Comparison of ENCODE assay signal across 17 cellular contexts in genomic region chr1:214325401-214325800, GRCh38. TPM values are rescaled to one million over a fixed set of nuclear protein-coding genes. Genes with fewer than 3 reads are reported as not detected.
DNase-seq lines count a peak whose midpoint lies in the region; ATAC-seq and TF ChIP-seq lines count a peak whose summit lies in the region.
"Had no signal": no experiment of that assay in that cellular context is flagged by ENCODE, and none has a peak within 500 bp of the region (broad histone marks: within the 10 kb centered on the region; RNA-seq: fewer than 3 reads in every experiment).

No MANE protein-coding gene starts in this region.

- no peak overlapping the region for H4K12ac ChIP-seq in trophoblast cell (ENCODE audit: low read depth, low read length)

- H3K4me3 Mint-ChIP-seq in WTC11 = no peak overlapping the region
- H3K4me3 Mint-ChIP-seq: CD4-positive, alpha-beta memory T cell had no signal

- no peaks in the 10 kb centered on the region for H3K79me2 ChIP-seq in trophoblast cell (ENCODE audit: control insufficient read depth, insufficient read depth, low read length, poor library complexity)

- H3K36me3 ChIP-seq in trophoblast cell (ENCODE audit: control insufficient read depth in 1 of 2, insufficient read depth in 2 of 2, low read length in 2 of 2) = peaks cover 8 to 16% of the 10 kb centered on the region in 2 experiments

- H4K8ac ChIP-seq in trophoblast cell (ENCODE audit: low read depth, low read length) = no peak overlapping the region

- TF ChIP-seq CTCF in WTC11 (IDR thresholded peaks at IDR 0.05) = no peak

- H2AFZ ChIP-seq in trophoblast cell (ENCODE audit: insufficient read depth, low read length, poor library complexity) = no peak overlapping the region
- H2AFZ ChIP-seq: GM23248 had no signal

- H3K27ac Mint-ChIP-seq in WTC11 = 0 out of 2 replicates have a peak overlapping the region, but pooled peaks have one; percentile 67

- no peaks in the 10 kb centered on the region for H3K9me3 ChIP-seq in trophoblast cell (ENCODE audit: insufficient read depth, low read depth, low read length)

- H3K4me1 ChIP-seq in trophoblast cell (ENCODE audit: control insufficient read depth in 1 of 2, insufficient read depth in 2 of 2, low read length in 2 of 2) = peaks cover 15 to 26% of the 10 kb centered on the region in 2 experiments

- no peak overlapping the region for H2BK120ac ChIP-seq in trophoblast cell (ENCODE audit: insufficient read depth, low read length, poor library complexity)

- no peak overlapping the region for H3K4me3 ChIP-seq in trophoblast cell (ENCODE audit: low read depth, low read length)
- H3K4me3 ChIP-seq: GM23248 had no signal

- no peaks in the 10 kb centered on the region for H3K36me3 Mint-ChIP-seq in WTC11

- H3K18ac ChIP-seq in trophoblast cell (ENCODE audit: low read length) = peak overlapping the region; percentile 47

- H2AK5ac ChIP-seq in trophoblast cell (ENCODE audit: low read length) = no peak overlapping the region

- no peak overlapping the region for H3K4ac ChIP-seq in trophoblast cell (ENCODE audit: low read depth, low read length)

- H3K4me2 ChIP-seq in trophoblast cell (ENCODE audit: low read length) = no peak overlapping the region

- H3K79me1 ChIP-seq in trophoblast cell (ENCODE audit: low read length) = peaks cover 13% of the 10 kb centered on the region

- H4K91ac ChIP-seq in trophoblast cell (ENCODE audit: low read depth, low read length) = no peak overlapping the region

- intact Hi-C loops in head of caudate nucleus (cut with DNase I) = loop anchor here (5.0 kb wide), 1 partner anchor 113 kb away; no protein-coding TSS in a partner anchor

- no peaks in the 10 kb centered on the region for H3K27me3 ChIP-seq in trophoblast cell (ENCODE audit: insufficient read depth, low read length)

- no peaks in the 10 kb centered on the region for H3K27me3 Mint-ChIP-seq in WTC11 (ENCODE audit: low read depth)
- H3K27me3 Mint-ChIP-seq: CD4-positive, alpha-beta memory T cell had no signal

- H3K23ac ChIP-seq in trophoblast cell (ENCODE audit: low read length) = no peak overlapping the region

- H3K14ac ChIP-seq in trophoblast cell (ENCODE audit: low read length) = no peak overlapping the region

- no peak overlapping the region for H3K9ac ChIP-seq in trophoblast cell (ENCODE audit: low read length)
- H3K9ac ChIP-seq: GM23248 had no signal

- H3K9me3 Mint-ChIP-seq in WTC11 = no peaks in the 10 kb centered on the region
- H3K9me3 Mint-ChIP-seq: CD4-positive, alpha-beta memory T cell had no signal

- H2BK12ac ChIP-seq in trophoblast cell (ENCODE audit: low read length) = peak overlapping the region; percentile 8

- ATAC-seq in WTC11 = no peak
- ATAC-seq: HCT116 had no signal

- POLR2A ChIA-PET in WTC11 (lab: Charles Lee) = interaction anchor here (0.6 kb wide), 2 partner anchors 31 to 271 kb away, joined by 3 read pairs; no protein-coding TSS in a partner anchor

- H3K27ac ChIP-seq in trophoblast cell (ENCODE audit: low read depth, low read length) = no peak overlapping the region
- H3K27ac ChIP-seq: GM23248 had no signal

- CTCF ChIA-PET in WTC11 (lab: Charles Lee) = interaction anchor here (2.4 to 11.2 kb wide), 4 partner anchors 6 to 110 kb away, joined by 19 to 382 read pairs (median 228); no protein-coding TSS in a partner anchor

- no CpG with 5 or more reads among the region's 5 CpGs for WGBS in trophoblast cell (ENCODE audit: extremely low coverage, insufficient coverage, insufficient read length)

- DNase-seq in WTC11 (ENCODE audit: low spot score) = no peak
- peak; percentile 62 for DNase-seq in amniotic epithelial cell (ENCODE audit: low read depth)
- peak; percentile 37 for DNase-seq in islet precursor cell
- DNase-seq in trophoblast cell = no peak
- DNase-seq in iPS-NIHi11 (ENCODE audit: low spot score) = no peak
- no peak for DNase-seq in head of caudate nucleus
- DNase-seq in activated CD4-positive, alpha-beta T cell treated with anti-CD3 and anti-CD28 coated beads, Interleukin-2, amount 50 U/mL, for 48 hours = no peak
- DNase-seq: C1 segment of cervical spinal cord; Calu3; CD4-positive, alpha-beta memory T cell; COR-L47; DMS53; DMS79 treated with DMSO at 0.1 percent for 48 hours; GF-D8; GM23248; H7 had no signal

- no peak overlapping the region for H2BK5ac ChIP-seq in trophoblast cell (ENCODE audit: low read depth, low read length, poor library complexity)

- H3K4me1 Mint-ChIP-seq in WTC11 = peaks cover 17% of the 10 kb centered on the region

TF ChIP-seq in WTC11, 78 proteins besides CTCF, POLR2A, EP300 and RAD21 (continues in another document):
- TF ChIP-seq NFYB (CRISPR knock-in tag; conservative IDR thresholded peaks at IDR 0.05; ENCODE audit: low read depth) (no peak), ATF1 (CRISPR knock-in tag; IDR thresholded peaks at IDR 0.05) (no peak), EMX1 (CRISPR knock-in tag; IDR thresholded peaks at IDR 0.05) (no peak), CREB1 (CRISPR knock-in tag; IDR thresholded peaks at IDR 0.05) (no peak), JAZF1 (CRISPR knock-in tag; IDR thresholded peaks at IDR 0.05) (no peak)
- TF ChIP-seq, protein P1, sequence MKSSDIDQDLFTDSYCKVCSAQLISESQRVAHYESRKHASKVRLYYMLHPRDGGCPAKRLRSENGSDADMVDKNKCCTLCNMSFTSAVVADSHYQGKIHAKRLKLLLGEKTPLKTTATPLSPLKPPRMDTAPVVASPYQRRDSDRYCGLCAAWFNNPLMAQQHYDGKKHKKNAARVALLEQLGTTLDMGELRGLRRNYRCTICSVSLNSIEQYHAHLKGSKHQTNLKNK (CRISPR knock-in tag; IDR thresholded peaks at IDR 0.05) = no peak
- TF ChIP-seq, protein P2, sequence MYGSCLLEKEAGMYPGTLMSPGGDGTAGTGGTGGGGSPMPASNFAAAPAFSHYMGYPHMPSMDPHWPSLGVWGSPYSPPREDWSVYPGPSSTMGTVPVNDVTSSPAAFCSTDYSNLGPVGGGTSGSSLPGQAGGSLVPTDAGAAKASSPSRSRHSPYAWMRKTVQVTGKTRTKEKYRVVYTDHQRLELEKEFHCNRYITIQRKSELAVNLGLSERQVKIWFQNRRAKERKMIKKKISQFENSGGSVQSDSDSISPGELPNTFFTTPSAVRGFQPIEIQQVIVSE (CRISPR knock-in tag; IDR thresholded peaks at IDR 0.05; ENCODE audit: borderline replicate concordance) = no peak
- TF ChIP-seq, protein P3, sequence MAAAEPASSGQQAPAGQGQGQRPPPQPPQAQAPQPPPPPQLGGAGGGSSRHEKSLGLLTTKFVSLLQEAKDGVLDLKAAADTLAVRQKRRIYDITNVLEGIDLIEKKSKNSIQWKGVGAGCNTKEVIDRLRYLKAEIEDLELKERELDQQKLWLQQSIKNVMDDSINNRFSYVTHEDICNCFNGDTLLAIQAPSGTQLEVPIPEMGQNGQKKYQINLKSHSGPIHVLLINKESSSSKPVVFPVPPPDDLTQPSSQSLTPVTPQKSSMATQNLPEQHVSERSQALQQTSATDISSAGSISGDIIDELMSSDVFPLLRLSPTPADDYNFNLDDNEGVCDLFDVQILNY (CRISPR knock-in tag; IDR thresholded peaks at IDR 0.05) = no peak
- TF ChIP-seq, protein P4, sequence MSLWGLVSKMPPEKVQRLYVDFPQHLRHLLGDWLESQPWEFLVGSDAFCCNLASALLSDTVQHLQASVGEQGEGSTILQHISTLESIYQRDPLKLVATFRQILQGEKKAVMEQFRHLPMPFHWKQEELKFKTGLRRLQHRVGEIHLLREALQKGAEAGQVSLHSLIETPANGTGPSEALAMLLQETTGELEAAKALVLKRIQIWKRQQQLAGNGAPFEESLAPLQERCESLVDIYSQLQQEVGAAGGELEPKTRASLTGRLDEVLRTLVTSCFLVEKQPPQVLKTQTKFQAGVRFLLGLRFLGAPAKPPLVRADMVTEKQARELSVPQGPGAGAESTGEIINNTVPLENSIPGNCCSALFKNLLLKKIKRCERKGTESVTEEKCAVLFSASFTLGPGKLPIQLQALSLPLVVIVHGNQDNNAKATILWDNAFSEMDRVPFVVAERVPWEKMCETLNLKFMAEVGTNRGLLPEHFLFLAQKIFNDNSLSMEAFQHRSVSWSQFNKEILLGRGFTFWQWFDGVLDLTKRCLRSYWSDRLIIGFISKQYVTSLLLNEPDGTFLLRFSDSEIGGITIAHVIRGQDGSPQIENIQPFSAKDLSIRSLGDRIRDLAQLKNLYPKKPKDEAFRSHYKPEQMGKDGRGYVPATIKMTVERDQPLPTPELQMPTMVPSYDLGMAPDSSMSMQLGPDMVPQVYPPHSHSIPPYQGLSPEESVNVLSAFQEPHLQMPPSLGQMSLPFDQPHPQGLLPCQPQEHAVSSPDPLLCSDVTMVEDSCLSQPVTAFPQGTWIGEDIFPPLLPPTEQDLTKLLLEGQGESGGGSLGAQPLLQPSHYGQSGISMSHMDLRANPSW (CRISPR knock-in tag; conservative IDR thresholded peaks at IDR 0.05; ENCODE audit: low read depth) = no peak
- TF ChIP-seq, protein P5, sequence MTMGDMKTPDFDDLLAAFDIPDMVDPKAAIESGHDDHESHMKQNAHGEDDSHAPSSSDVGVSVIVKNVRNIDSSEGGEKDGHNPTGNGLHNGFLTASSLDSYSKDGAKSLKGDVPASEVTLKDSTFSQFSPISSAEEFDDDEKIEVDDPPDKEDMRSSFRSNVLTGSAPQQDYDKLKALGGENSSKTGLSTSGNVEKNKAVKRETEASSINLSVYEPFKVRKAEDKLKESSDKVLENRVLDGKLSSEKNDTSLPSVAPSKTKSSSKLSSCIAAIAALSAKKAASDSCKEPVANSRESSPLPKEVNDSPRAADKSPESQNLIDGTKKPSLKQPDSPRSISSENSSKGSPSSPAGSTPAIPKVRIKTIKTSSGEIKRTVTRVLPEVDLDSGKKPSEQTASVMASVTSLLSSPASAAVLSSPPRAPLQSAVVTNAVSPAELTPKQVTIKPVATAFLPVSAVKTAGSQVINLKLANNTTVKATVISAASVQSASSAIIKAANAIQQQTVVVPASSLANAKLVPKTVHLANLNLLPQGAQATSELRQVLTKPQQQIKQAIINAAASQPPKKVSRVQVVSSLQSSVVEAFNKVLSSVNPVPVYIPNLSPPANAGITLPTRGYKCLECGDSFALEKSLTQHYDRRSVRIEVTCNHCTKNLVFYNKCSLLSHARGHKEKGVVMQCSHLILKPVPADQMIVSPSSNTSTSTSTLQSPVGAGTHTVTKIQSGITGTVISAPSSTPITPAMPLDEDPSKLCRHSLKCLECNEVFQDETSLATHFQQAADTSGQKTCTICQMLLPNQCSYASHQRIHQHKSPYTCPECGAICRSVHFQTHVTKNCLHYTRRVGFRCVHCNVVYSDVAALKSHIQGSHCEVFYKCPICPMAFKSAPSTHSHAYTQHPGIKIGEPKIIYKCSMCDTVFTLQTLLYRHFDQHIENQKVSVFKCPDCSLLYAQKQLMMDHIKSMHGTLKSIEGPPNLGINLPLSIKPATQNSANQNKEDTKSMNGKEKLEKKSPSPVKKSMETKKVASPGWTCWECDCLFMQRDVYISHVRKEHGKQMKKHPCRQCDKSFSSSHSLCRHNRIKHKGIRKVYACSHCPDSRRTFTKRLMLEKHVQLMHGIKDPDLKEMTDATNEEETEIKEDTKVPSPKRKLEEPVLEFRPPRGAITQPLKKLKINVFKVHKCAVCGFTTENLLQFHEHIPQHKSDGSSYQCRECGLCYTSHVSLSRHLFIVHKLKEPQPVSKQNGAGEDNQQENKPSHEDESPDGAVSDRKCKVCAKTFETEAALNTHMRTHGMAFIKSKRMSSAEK (CRISPR knock-in tag; IDR thresholded peaks at IDR 0.05; ENCODE audit: borderline replicate concordance) = no peak

RNA-seq across cellular contexts. Expression of gene SMYD2, which starts 44.4 kb away (rescaled TPM):
- total RNA-seq in WTC11 (2021) = 6.3 to 6.8 TPM (median 6.4 TPM) in 3 replicates
- 69.5 and 72.9 TPM in 2 replicates for polyA plus RNA-seq in trophoblast cell (2013)

Comparison
In these comparisons a context has a peak if more than half of its experiments do, and no peak if none do; other contexts are left out.
1. DNase-seq: peak in amniotic epithelial cell (single experiment) and islet precursor cell (single experiment); none in WTC11 (single experiment), trophoblast cell (0 of 2), iPS-NIHi11 (single experiment), head of caudate nucleus (0 of 42) and activated CD4-positive, alpha-beta T cell treated with anti-CD3 and anti-CD28 coated beads, Interleukin-2, amount 50 U/mL, for 48 hours (0 of 2).